In the genomic region with DNA sequence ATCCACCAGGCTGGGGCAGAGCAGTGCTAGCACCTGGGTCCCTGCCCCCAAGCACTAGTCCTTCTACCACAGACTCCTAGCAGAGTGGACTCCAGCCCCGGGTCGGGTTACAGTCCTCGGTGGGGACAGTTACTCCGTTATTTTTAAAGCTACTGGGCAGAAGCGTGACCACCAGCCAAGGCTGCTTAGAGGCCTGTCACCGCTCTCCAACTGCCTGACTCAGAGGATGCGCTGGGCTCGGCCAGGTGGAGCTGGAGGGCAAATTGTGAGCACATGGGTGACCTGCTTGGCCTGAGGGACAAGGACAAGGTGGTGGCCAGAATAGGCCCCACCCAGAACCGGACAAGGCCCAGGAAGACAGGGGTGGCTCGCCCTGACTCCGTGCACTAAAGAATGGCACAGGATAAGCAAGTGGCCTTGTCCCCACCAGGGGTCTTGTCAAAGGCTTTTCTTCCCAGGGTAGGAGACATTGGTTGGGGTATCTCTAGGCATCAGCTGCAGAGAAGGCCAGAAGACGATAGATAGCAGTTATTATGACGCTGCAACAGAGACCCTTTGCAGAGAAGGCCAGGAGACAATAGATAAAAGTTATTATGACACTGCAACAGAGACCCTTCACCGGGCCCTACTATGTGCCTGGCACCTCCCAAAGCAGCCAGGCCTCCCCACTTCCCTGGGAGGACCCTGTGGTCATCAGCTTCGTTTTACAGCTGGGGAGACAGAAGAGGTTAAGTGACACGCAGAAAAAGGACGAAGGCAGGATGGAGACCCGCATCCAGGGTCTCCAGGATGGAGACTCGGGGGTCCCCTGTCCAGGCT, we compare ENCODE assay signal across 11 cellular contexts. TPM values are rescaled to one million over a fixed set of nuclear protein-coding genes. Genes with fewer than 3 reads are reported as not detected.
DNase-seq lines count a peak whose midpoint lies in the region; ATAC-seq, FAIRE-seq and TF ChIP-seq lines count a peak whose summit lies in the region.
"Had no signal": no experiment of that assay in that cellular context is flagged by ENCODE, and none has a peak within 500 bp of the region (broad histone marks: within the 10 kb centered on the region; RNA-seq: fewer than 3 reads in every experiment).

No MANE protein-coding gene starts in this region.

- in situ Hi-C loops in HepG2 (cut with HindIII; ENCODE audit: extremely low pct_ligation_motif_present, low pct_unique_long_range_greater_than_20kb): no loop called here

- no peaks in the 10 kb centered on the region for H3K79me2 ChIP-seq in HepG2 (ENCODE audit: insufficient read depth, low read length)

- no peak overlapping the region for H3K18ac ChIP-seq in mesenchymal stem cell (ENCODE audit: low read depth in 1 of 2, low read length in 2 of 2)

- H4K91ac ChIP-seq in mesenchymal stem cell (ENCODE audit: low read length): no peak overlapping the region

- H2BK5ac ChIP-seq in mesenchymal stem cell (ENCODE audit: low read depth, low read length, poor library complexity, severe bottlenecking): no peak overlapping the region

- no peak for TF ChIP-seq EP300 in HepG2 (IDR thresholded peaks at IDR 0.05; ENCODE audit: low read depth in 2 of 2, low read length in 2 of 2)
- TF ChIP-seq EP300 in HepG2 (CRISPR knock-in tag; IDR thresholded peaks at IDR 0.05; ENCODE audit: borderline replicate concordance): no peak

- intact Hi-C loops in HepG2 (cut with micrococcal nuclease; ENCODE audit: unreplicated experiment) (loop anchor here (5.0 kb wide), 1 partner anchor 268 kb away; a partner anchor contains a TSS), right lobe of liver (cut with DNase I) (no loop called here)

- H2BK12ac ChIP-seq in mesenchymal stem cell (ENCODE audit: low read length in 2 of 2): no peak overlapping the region

- no peaks in the 10 kb centered on the region for H3K27me3 ChIP-seq in HepG2 (ENCODE audit: control insufficient read depth in 1 of 2, insufficient read depth in 2 of 2, low read length in 2 of 2)
- H3K27me3 ChIP-seq in right lobe of liver: no peaks in the 10 kb centered on the region
- no peaks in the 10 kb centered on the region for H3K27me3 ChIP-seq in mesenchymal stem cell (ENCODE audit: control insufficient read depth in 1 of 2, insufficient read depth in 1 of 2, low read length in 2 of 2)

- no peak overlapping the region for H2BK15ac ChIP-seq in mesenchymal stem cell (ENCODE audit: low read depth, poor library complexity, severe bottlenecking)

- 40% methylated on average over 17 of the region's 19 CpGs for WGBS in HepG2 (ENCODE audit: low lambda C conversion rate)
- WGBS in right lobe of liver (ENCODE audit: insufficient coverage, low coverage, low lambda C conversion rate, missing lambda C conversion rate): 83% methylated on average over 8 of the region's 19 CpGs
- 89% methylated on average over 19 of the region's 19 CpGs for WGBS in mesenchymal stem cell

- H3K4ac ChIP-seq in mesenchymal stem cell (ENCODE audit: low read depth in 1 of 2, low read length in 2 of 2): no peak overlapping the region

- peaks cover 9% of the 10 kb centered on the region for H3K4me1 Mint-ChIP-seq in activated T-cell treated with anti-CD3 and anti-CD28 coated beads, Interleukin-2, amount 50 U/mL, for 4 hours (ENCODE audit: low read depth)
- peaks cover 10% of the 10 kb centered on the region for H3K4me1 Mint-ChIP-seq in type B pancreatic cell (ENCODE audit: unreplicated experiment)

- no peaks in the 10 kb centered on the region for H3K27me3 Mint-ChIP-seq in activated T-cell treated with anti-CD3 and anti-CD28 coated beads, Interleukin-2, amount 50 U/mL, for 4 hours (ENCODE audit: low read depth)
- no peaks in the 10 kb centered on the region for H3K27me3 Mint-ChIP-seq in type B pancreatic cell

- no peak for FAIRE-seq in HepG2 (lab: Jason Lieb, UNC)
- FAIRE-seq: endothelial cell of umbilical vein had no signal

- CTCF ChIA-PET in HepG2 (lab: Yijun Ruan, JAX; ENCODE audit: low intra/inter-chr PET ratio, low total read pairs): no interaction called here

- H4K8ac ChIP-seq in mesenchymal stem cell (ENCODE audit: low read length): no peak overlapping the region

- peak overlapping the region; percentile 74 to 82 (median 82); a peak in 5 of 6 replicates for H3K4me3 ChIP-seq in HepG2 (replicated peaks in 1 of 3; ENCODE audit: insufficient read depth in 1 of 3, low read depth in 2 of 3, low read length in 3 of 3)
- no peak overlapping the region for H3K4me3 ChIP-seq in right lobe of liver
- peak overlapping the region in 1 of 2 experiments; percentile 92 for H3K4me3 ChIP-seq in mesenchymal stem cell (ENCODE audit: insufficient read depth in 1 of 2, low read depth in 1 of 2, low read length in 2 of 2)

- H2AK5ac ChIP-seq in mesenchymal stem cell (ENCODE audit: low read length, severe bottlenecking): no peak overlapping the region

- peaks cover 36% of the 10 kb centered on the region for H3K79me1 ChIP-seq in mesenchymal stem cell (replicated peaks; ENCODE audit: low read length, poor library complexity, severe bottlenecking)

- POLR2A ChIA-PET in HepG2 (lab: Yijun Ruan, JAX): interaction anchor here (1.1 to 3.7 kb wide), 3 partner anchors 10 to 97 kb away, joined by 3 to 43 read pairs (median 4); a partner anchor contains a TSS

- ATAC-seq in HepG2 (peak; percentile 68), right lobe of liver (no peak)
- no peak for ATAC-seq in activated T-cell treated with anti-CD3 and anti-CD28 coated beads, Interleukin-2, amount 50 U/mL, for 4 hours

- peak overlapping the region; percentile 54 for H3K9ac ChIP-seq in HepG2 (ENCODE audit: insufficient read depth, low read depth, low read length)
- H3K9ac ChIP-seq in mesenchymal stem cell (ENCODE audit: low read length): peak overlapping the region; percentile 81

- H3K9me3 ChIP-seq in HepG2 (ENCODE audit: low read length) (no peaks in the 10 kb centered on the region), right lobe of liver (no peaks in the 10 kb centered on the region), mesenchymal stem cell (ENCODE audit: control insufficient read depth, low read length) (no peaks in the 10 kb centered on the region)
- H3K9me3 ChIP-seq: prostate gland had no signal

- no peak overlapping the region for H3K14ac ChIP-seq in mesenchymal stem cell (ENCODE audit: low read length in 2 of 2)

- no peak overlapping the region for H3K27ac ChIP-seq in HepG2 (ENCODE audit: extremely low read length, insufficient read depth, low read length)
- no peak overlapping the region for H3K27ac ChIP-seq in right lobe of liver
- no peak overlapping the region for H3K27ac ChIP-seq in mesenchymal stem cell (ENCODE audit: low read length, poor library complexity, severe bottlenecking)
- H3K27ac ChIP-seq: prostate gland had no signal

- H3K36me3 Mint-ChIP-seq in activated T-cell treated with anti-CD3 and anti-CD28 coated beads, Interleukin-2, amount 50 U/mL, for 4 hours (ENCODE audit: insufficient read depth): no peaks in the 10 kb centered on the region
- H3K36me3 Mint-ChIP-seq in type B pancreatic cell: no peaks in the 10 kb centered on the region

- BruUV-seq in HepG2 (replicated peaks; lab: Mats Ljungman, UMichigan): no TSS peak

- peak overlapping the region; percentile 98 for H3K4me2 ChIP-seq in HepG2 (ENCODE audit: low read depth, low read length)
- peak overlapping the region; percentile 97 for H3K4me2 ChIP-seq in mesenchymal stem cell (ENCODE audit: low read length, poor library complexity, severe bottlenecking)

- H2AFZ ChIP-seq in HepG2 (ENCODE audit: low read length) (no peak overlapping the region), mesenchymal stem cell (ENCODE audit: low read depth, low read length) (no peak overlapping the region)

- TF ChIP-seq POLR2A in HepG2 (IDR thresholded peaks at IDR 0.05; ENCODE audit: insufficient read depth in 1 of 2, low read depth in 2 of 2, low read length in 2 of 2) (no peak), right lobe of liver (IDR thresholded peaks at IDR 0.05) (no peak)

- H3K4me3 Mint-ChIP-seq in activated T-cell treated with anti-CD3 and anti-CD28 coated beads, Interleukin-2, amount 50 U/mL, for 4 hours: peak overlapping the region; percentile 40
- H3K4me3 Mint-ChIP-seq in type B pancreatic cell: peak overlapping the region; percentile 82

- H3K36me3 ChIP-seq in HepG2 (replicated peaks in 1 of 2; ENCODE audit: control insufficient read depth in 1 of 2, insufficient read depth in 2 of 2, low read length in 2 of 2): no peaks in the 10 kb centered on the region; a peak in 2 of 5 replicates
- no peaks in the 10 kb centered on the region for H3K36me3 ChIP-seq in right lobe of liver
- H3K36me3 ChIP-seq in mesenchymal stem cell (ENCODE audit: control insufficient read depth in 1 of 2, insufficient read depth in 2 of 2, low read depth in 1 of 2, low read length in 2 of 2): peaks cover 6 to 7% of the 10 kb centered on the region in 2 experiments
- H3K36me3 ChIP-seq: prostate gland had no signal

- DNase-seq in HepG2 (ENCODE audit: low spot score): peak; percentile 54
- DNase-seq in right lobe of liver: no peak
- no peak for DNase-seq in activated T-cell treated with anti-CD3 and anti-CD28 coated beads, Interleukin-2, amount 50 U/mL, for 4 hours
- DNase-seq in mesenchymal stem cell: no peak
- no peak for DNase-seq in type B pancreatic cell (ENCODE audit: extremely low spot score, unreplicated experiment)
- no peak for DNase-seq in foreskin melanocyte
- DNase-seq in mesenteric fat pad (ENCODE audit: low spot score): no peak
- no peak for DNase-seq in stimulated activated CD4-positive, alpha-beta T cell treated with anti-CD3 and anti-CD28 coated beads, Interleukin-1b, Interleukin-23, amount 100 ng/mL, for 48 hours
- DNase-seq: DMS153 had no signal

- no peak overlapping the region for H3K23ac ChIP-seq in mesenchymal stem cell (ENCODE audit: low read length in 2 of 2)

- H3K4me1 ChIP-seq in HepG2 (ENCODE audit: insufficient read depth, low read length) (peaks cover 47% of the 10 kb centered on the region), right lobe of liver (peaks cover 0 to 7% (median 0%) of the 10 kb centered on the region in 4 donors), mesenchymal stem cell (ENCODE audit: control insufficient read depth, insufficient read depth, low read depth, low read length) (peaks cover 28% of the 10 kb centered on the region)
- H3K4me1 ChIP-seq: prostate gland had no signal

- TF ChIP-seq CTCF in HepG2 (CRISPR knock-in tag; IDR thresholded peaks at IDR 0.05): no peak
- no peak for TF ChIP-seq CTCF in right lobe of liver (IDR thresholded peaks at IDR 0.05)
- no peak for TF ChIP-seq CTCF in type B pancreatic cell (conservative IDR thresholded peaks at IDR 0.05)

- peak; percentile 22; the same call in 1 of the 2 replicates for TF ChIP-seq RAD21 in HepG2 (CRISPR knock-in tag; IDR thresholded peaks at IDR 0.05)

- H2BK120ac ChIP-seq in mesenchymal stem cell (ENCODE audit: low read depth, low read length): no peak overlapping the region

- H3K27ac Mint-ChIP-seq in type B pancreatic cell: no peak overlapping the region

- no peaks in the 10 kb centered on the region for H3K9me3 Mint-ChIP-seq in activated T-cell treated with anti-CD3 and anti-CD28 coated beads, Interleukin-2, amount 50 U/mL, for 4 hours
- H3K9me3 Mint-ChIP-seq in type B pancreatic cell: no peaks in the 10 kb centered on the region

- H4K20me1 ChIP-seq in HepG2 (ENCODE audit: insufficient read depth, low read length): no peaks in the 10 kb centered on the region

RNA-seq across cellular contexts. Expression of a gene that starts 1.6 kb away (rescaled TPM):
- 3.4 and 6.0 TPM in 2 replicates for total RNA-seq in HepG2 (2016; rRNA removed; fragmentation: Illumina TruSeq; extraction: Trizol)
- total RNA-seq in HepG2 (2016; cell fraction: cytosol; rRNA removed; fragmentation: Illumina TruSeq; extraction: Trizol; ENCODE audit: low read depth): 2.0 and 2.1 TPM in 2 replicates
- total RNA-seq in HepG2 (2016; cell fraction: insoluble cytoplasmic fraction; rRNA removed; fragmentation: Illumina TruSeq; extraction: Trizol): 3.8 and 6.2 TPM in 2 replicates
- total RNA-seq in HepG2 (2016; cell fraction: membrane; rRNA removed; fragmentation: Illumina TruSeq; extraction: Trizol): 4.2 and 4.6 TPM in 2 replicates
- 7.6 and 8.0 TPM in 2 replicates for total RNA-seq in HepG2 (2016; cell fraction: nucleus; rRNA removed; fragmentation: Illumina TruSeq; extraction: Trizol)
- 4.8 and 5.1 TPM in 2 replicates for polyA plus RNA-seq in HepG2 (2011; rRNA removed)
- 2.5 and 4.1 TPM in 2 replicates for polyA plus RNA-seq in HepG2 (2011; cell fraction: cytosol; rRNA removed)
- polyA plus RNA-seq in HepG2 (2011; cell fraction: nucleus; rRNA removed): 9.9 and 12.0 TPM in 2 replicates
- 2.4 and 3.6 TPM in 2 replicates for polyA plus RNA-seq in HepG2 (2012)
- 0.78 and 1.3 TPM in 2 replicates for polyA plus RNA-seq in HepG2 (2016; cell fraction: cytosol; fragmentation: Illumina TruSeq; extraction: Trizol; ENCODE audit: low read depth)
- 2.3 and 4.0 TPM in 2 replicates for polyA plus RNA-seq in HepG2 (2016; cell fraction: insoluble cytoplasmic fraction; fragmentation: Illumina TruSeq; extraction: Trizol; ENCODE audit: low read depth)
- 1.7 and 2.1 TPM in 2 replicates for polyA plus RNA-seq in HepG2 (2016; cell fraction: membrane; fragmentation: Illumina TruSeq; extraction: Trizol; ENCODE audit: low read depth)
- polyA plus RNA-seq in HepG2 (2016; cell fraction: nucleus; fragmentation: Illumina TruSeq; extraction: Trizol; ENCODE audit: insufficient read depth, low read depth): 12.6 and 14.0 TPM in 2 replicates
- 16.7 and 18.1 TPM in 2 replicates for polyA minus RNA-seq in HepG2 (2011; rRNA and poly(A)+ RNA removed; ENCODE audit: low replicate concordance)
- polyA minus RNA-seq in HepG2 (2011; cell fraction: cytosol; rRNA and poly(A)+ RNA removed): 4.4 and 4.7 TPM in 2 replicates
- 9.8 and 10.9 TPM in 2 replicates for polyA minus RNA-seq in HepG2 (2011; cell fraction: nucleus; rRNA and poly(A)+ RNA removed)
- 1 to 10 TPM in 2 of 6 experiments, under 1 TPM in 4; 0.48 to 1.4 (median 0.94) TPM for total RNA-seq in right lobe of liver
- 1 to 10 TPM; 2.3 to 3.2 (median 2.9) TPM for total RNA-seq in activated T-cell treated with anti-CD3 and anti-CD28 coated beads, Interleukin-2, amount 50 U/mL, for 4 hours
- polyA plus RNA-seq in mesenchymal stem cell (2013, experiment 1 of 2): 4.3 TPM
- 4.2 TPM for polyA plus RNA-seq in mesenchymal stem cell (2013, experiment 2 of 2)
- total RNA-seq in type B pancreatic cell (ENCODE audit: low replicate concordance): 6.7 and 9.6 TPM in 2 replicates
- 2.2 TPM for total RNA-seq in mesenteric fat pad

RNA-seq across cellular contexts. Expression of a gene that starts 10.4 kb away (rescaled TPM):
- total RNA-seq in HepG2 (2016; rRNA removed; fragmentation: Illumina TruSeq; extraction: Trizol): 10.6 and 14.6 TPM in 2 replicates
- total RNA-seq in HepG2 (2016; cell fraction: cytosol; rRNA removed; fragmentation: Illumina TruSeq; extraction: Trizol; ENCODE audit: low read depth): 4.5 and 4.8 TPM in 2 replicates
- 12.7 and 14.8 TPM in 2 replicates for total RNA-seq in HepG2 (2016; cell fraction: insoluble cytoplasmic fraction; rRNA removed; fragmentation: Illumina TruSeq; extraction: Trizol)
- 8.7 and 8.8 TPM in 2 replicates for total RNA-seq in HepG2 (2016; cell fraction: membrane; rRNA removed; fragmentation: Illumina TruSeq; extraction: Trizol)
- 11.1 and 14.0 TPM in 2 replicates for total RNA-seq in HepG2 (2016; cell fraction: nucleus; rRNA removed; fragmentation: Illumina TruSeq; extraction: Trizol)
- 13.2 and 15.5 TPM in 2 replicates for polyA plus RNA-seq in HepG2 (2011; rRNA removed)
- polyA plus RNA-seq in HepG2 (2011; cell fraction: cytosol; rRNA removed): 10.6 and 23.9 TPM in 2 replicates
- polyA plus RNA-seq in HepG2 (2011; cell fraction: nucleus; rRNA removed): 115 and 150 TPM in 2 replicates
- 6.2 and 7.8 TPM in 2 replicates for polyA plus RNA-seq in HepG2 (2012)
- polyA plus RNA-seq in HepG2 (2016; cell fraction: cytosol; fragmentation: Illumina TruSeq; extraction: Trizol; ENCODE audit: low read depth): 7.1 and 7.6 TPM in 2 replicates
- 14.3 and 16.0 TPM in 2 replicates for polyA plus RNA-seq in HepG2 (2016; cell fraction: insoluble cytoplasmic fraction; fragmentation: Illumina TruSeq; extraction: Trizol; ENCODE audit: low read depth)
- 10.5 and 12.0 TPM in 2 replicates for polyA plus RNA-seq in HepG2 (2016; cell fraction: membrane; fragmentation: Illumina TruSeq; extraction: Trizol; ENCODE audit: low read depth)
- polyA plus RNA-seq in HepG2 (2016; cell fraction: nucleus; fragmentation: Illumina TruSeq; extraction: Trizol; ENCODE audit: insufficient read depth, low read depth): 40.3 and 43.3 TPM in 2 replicates
- 20.5 and 24.4 TPM in 2 replicates for polyA minus RNA-seq in HepG2 (2011; rRNA and poly(A)+ RNA removed; ENCODE audit: low replicate concordance)
- 6.2 and 10.0 TPM in 2 replicates for polyA minus RNA-seq in HepG2 (2011; cell fraction: cytosol; rRNA and poly(A)+ RNA removed)
- 14.0 and 15.5 TPM in 2 replicates for polyA minus RNA-seq in HepG2 (2011; cell fraction: nucleus; rRNA and poly(A)+ RNA removed)
- 10 to 100 TPM in 5 of 6 experiments, 1 to 10 TPM in 1; 9.9 to 18.8 (median 14.1) TPM for total RNA-seq in right lobe of liver
- total RNA-seq in activated T-cell treated with anti-CD3 and anti-CD28 coated beads, Interleukin-2, amount 50 U/mL, for 4 hours: 10 to 100 TPM; 23.1 to 25.5 (median 24.7) TPM
- polyA plus RNA-seq in mesenchymal stem cell (2013, experiment 1 of 2): 5.8 TPM
- polyA plus RNA-seq in mesenchymal stem cell (2013, experiment 2 of 2): 6.2 TPM
- 17.0 and 24.1 TPM in 2 replicates for total RNA-seq in type B pancreatic cell (ENCODE audit: low replicate concordance)
- 8.6 TPM for total RNA-seq in mesenteric fat pad

RNA-seq across cellular contexts. Expression of a gene that starts 15.8 kb away (rescaled TPM):
- total RNA-seq in HepG2 (2016; rRNA removed; fragmentation: Illumina TruSeq; extraction: Trizol) (178 and 220 TPM in 2 replicates), right lobe of liver (100 to 1,000 TPM in 5 of 6 experiments, 10 to 100 TPM in 1; 84.7 to 146 (median 110) TPM), type B pancreatic cell (ENCODE audit: low replicate concordance) (140 and 146 TPM in 2 replicates), mesenteric fat pad (132 TPM)
- 710 and 791 TPM in 2 replicates for total RNA-seq in HepG2 (2016; cell fraction: cytosol; rRNA removed; fragmentation: Illumina TruSeq; extraction: Trizol; ENCODE audit: low read depth)
- total RNA-seq in HepG2 (2016; cell fraction: insoluble cytoplasmic fraction; rRNA removed; fragmentation: Illumina TruSeq; extraction: Trizol): 169 and 227 TPM in 2 replicates
- 491 and 557 TPM in 2 replicates for total RNA-seq in HepG2 (2016; cell fraction: membrane; rRNA removed; fragmentation: Illumina TruSeq; extraction: Trizol)
- 80.1 and 103 TPM in 2 replicates for total RNA-seq in HepG2 (2016; cell fraction: nucleus; rRNA removed; fragmentation: Illumina TruSeq; extraction: Trizol)
- polyA plus RNA-seq in HepG2 (2011; rRNA removed): 155 and 179 TPM in 2 replicates
- 176 and 208 TPM in 2 replicates for polyA plus RNA-seq in HepG2 (2011; cell fraction: cytosol; rRNA removed)
- polyA plus RNA-seq in HepG2 (2011; cell fraction: nucleus; rRNA removed): 332 and 368 TPM in 2 replicates
- 109 and 121 TPM in 2 replicates for polyA plus RNA-seq in HepG2 (2012)
- polyA plus RNA-seq in HepG2 (2016; cell fraction: cytosol; fragmentation: Illumina TruSeq; extraction: Trizol; ENCODE audit: low read depth): 761 and 860 TPM in 2 replicates
- polyA plus RNA-seq in HepG2 (2016; cell fraction: insoluble cytoplasmic fraction; fragmentation: Illumina TruSeq; extraction: Trizol; ENCODE audit: low read depth): 159 and 186 TPM in 2 replicates
- 440 and 496 TPM in 2 replicates for polyA plus RNA-seq in HepG2 (2016; cell fraction: membrane; fragmentation: Illumina TruSeq; extraction: Trizol; ENCODE audit: low read depth)
- 178 and 189 TPM in 2 replicates for polyA plus RNA-seq in HepG2 (2016; cell fraction: nucleus; fragmentation: Illumina TruSeq; extraction: Trizol; ENCODE audit: insufficient read depth, low read depth)
- polyA minus RNA-seq in HepG2 (2011; rRNA and poly(A)+ RNA removed; ENCODE audit: low replicate concordance): 30.5 and 34.7 TPM in 2 replicates
- 30.8 and 31.7 TPM in 2 replicates for polyA minus RNA-seq in HepG2 (2011; cell fraction: cytosol; rRNA and poly(A)+ RNA removed)
- polyA minus RNA-seq in HepG2 (2011; cell fraction: nucleus; rRNA and poly(A)+ RNA removed): 19.3 and 22.6 TPM in 2 replicates
- total RNA-seq in activated T-cell treated with anti-CD3 and anti-CD28 coated beads, Interleukin-2, amount 50 U/mL, for 4 hours: 100 to 1,000 TPM; 118 to 141 (median 129) TPM
- polyA plus RNA-seq in mesenchymal stem cell (2013, experiment 1 of 2): 142 TPM
- polyA plus RNA-seq in mesenchymal stem cell (2013, experiment 2 of 2): 146 TPM

Comparison
In these comparisons a context has a peak if more than half of its experiments do, and no peak if none do; other contexts are left out.
1. H3K4me3 ChIP-seq: peak in HepG2 (3 of 3); none in right lobe of liver (0 of 3).